In the genomic region with DNA sequence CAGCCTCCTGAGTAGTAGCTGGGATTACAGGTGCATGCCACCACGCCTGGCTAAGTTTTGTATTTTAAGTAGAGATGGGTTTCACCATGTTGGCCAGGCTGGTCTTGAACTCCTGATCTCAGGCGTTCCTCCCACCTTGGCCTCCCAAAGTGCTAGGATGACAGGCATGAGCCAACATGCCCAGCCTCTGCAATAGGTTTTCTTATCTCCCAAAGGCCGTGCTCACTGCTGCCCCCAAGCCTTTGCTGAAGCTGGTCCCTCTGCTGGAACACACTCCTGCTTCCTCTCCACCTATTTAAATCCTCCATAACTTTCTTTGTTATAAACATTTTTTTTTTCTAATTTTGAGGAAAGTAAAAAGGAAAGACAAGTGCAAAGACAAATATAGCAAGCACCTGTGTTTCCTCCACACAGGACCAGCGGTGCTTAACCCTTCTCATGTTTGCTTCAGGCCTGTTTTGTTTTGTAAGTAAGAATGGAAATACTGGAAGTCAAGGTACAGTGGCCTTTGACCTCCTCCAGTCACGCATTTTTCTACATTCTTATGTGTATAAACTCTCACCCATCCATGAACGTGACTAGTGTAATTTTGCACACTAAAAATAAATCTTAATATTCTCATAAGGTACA, we compare ENCODE assay signal across 9 cellular contexts.
A peak's percentile ranks its signal among the peaks of the same experiment; 100 is the strongest.
DNase-seq lines count a peak whose midpoint lies in the region; ATAC-seq and TF ChIP-seq lines count a peak whose summit lies in the region.
"Had no signal": no experiment of that assay in that cellular context is flagged by ENCODE, and none has a peak within 500 bp of the region (broad histone marks: within the 10 kb centered on the region; RNA-seq: fewer than 3 reads in every experiment).

No MANE protein-coding gene starts in this region.

- no peak for TF ChIP-seq CTCF in GM13976 (IDR thresholded peaks at IDR 0.05; ENCODE audit: borderline replicate concordance, control extremely low read depth, extremely low read depth, insufficient read depth, missing control alignments)

- no peak overlapping the region for H3K27ac Mint-ChIP-seq in T-helper 2 cell treated with Interferon-gamma antibody and Interleukin-4, amounts not matched to agents 5 μg/mL and 100 μg/mL, for 36 hours

- H3K9me3 Mint-ChIP-seq in T-helper 2 cell treated with Interferon-gamma antibody and Interleukin-4, amounts not matched to agents 5 μg/mL and 100 μg/mL, for 36 hours = no peaks in the 10 kb centered on the region
- H3K9me3 Mint-ChIP-seq: mesothelial cell of epicardium had no signal

- H3K36me3 Mint-ChIP-seq in T-helper 2 cell treated with Interferon-gamma antibody and Interleukin-4, amounts not matched to agents 5 μg/mL and 100 μg/mL, for 36 hours (ENCODE audit: low read depth) = no peaks in the 10 kb centered on the region
- H3K36me3 Mint-ChIP-seq: mesothelial cell of epicardium had no signal

- H3K4me1 Mint-ChIP-seq in T-helper 2 cell treated with Interferon-gamma antibody and Interleukin-4, amounts not matched to agents 5 μg/mL and 100 μg/mL, for 36 hours (ENCODE audit: low read depth) = no peaks in the 10 kb centered on the region

- no peak for ATAC-seq in HG03439 (IDR thresholded peaks at IDR 0.05; ENCODE audit: unreplicated experiment)
- no peak for ATAC-seq in HG02852 (IDR thresholded peaks at IDR 0.05; ENCODE audit: unreplicated experiment)

- H3K4me3 Mint-ChIP-seq in T-helper 2 cell treated with Interferon-gamma antibody and Interleukin-4, amounts not matched to agents 5 μg/mL and 100 μg/mL, for 36 hours = no peak overlapping the region
- H3K4me3 Mint-ChIP-seq: mesothelial cell of epicardium had no signal

- H3K27me3 Mint-ChIP-seq in T-helper 2 cell treated with Interferon-gamma antibody and Interleukin-4, amounts not matched to agents 5 μg/mL and 100 μg/mL, for 36 hours (ENCODE audit: low read depth) = no peaks in the 10 kb centered on the region

- in situ Hi-C loops in GM13976 (cut with MboI; ENCODE audit: low sequenced_read_pairs, unreplicated experiment) = no loop called here

- peak; percentile 12 to 43 for DNase-seq in AML-193 (lab: John Stamatoyannopoulos, UW)
- peak; percentile 55 for DNase-seq in GM13976 (ENCODE audit: low spot score)
- DNase-seq in OCI-M1 (lab: John Stamatoyannopoulos, UW) = peak; percentile 86
- peak; percentile 19 for DNase-seq in fibroblast of peridontal ligament (ENCODE audit: extremely low read depth)
- no peak for DNase-seq in T-helper 2 cell treated with Interferon-gamma antibody and Interleukin-4, amounts not matched to agents 5 μg/mL and 100 μg/mL, for 36 hours (ENCODE audit: low spot score)
- DNase-seq in NOMO-1 treated with DMSO at 0.1 percent for 48 hours (lab: John Stamatoyannopoulos, UW; ENCODE audit: unreplicated experiment) = no peak

Comparison
In these comparisons a context has a peak if more than half of its experiments do, and no peak if none do; other contexts are left out.
1. DNase-seq: peak in AML-193 (2 of 2), GM13976 (single experiment), OCI-M1 (single experiment) and fibroblast of peridontal ligament (single experiment); none in T-helper 2 cell treated with Interferon-gamma antibody and Interleukin-4, amounts not matched to agents 5 μg/mL and 100 μg/mL, for 36 hours (single experiment) and NOMO-1 treated with DMSO at 0.1 percent for 48 hours (single experiment).